ENCODE assay signal across 1 cellular context in genomic region chr15:78282324-78282723, GRCh38.
TF ChIP-seq lines count a peak whose summit lies in the region.

No MANE protein-coding gene starts in this region.

TF ChIP-seq in SK-N-SH treated with all-trans-retinoic acid at 6 μM for 48 hours, 23 proteins besides CTCF, POLR2A, EP300 and RAD21 (continued from another document):
- TF ChIP-seq CSRNP3 (CRISPR knock-in tag; IDR thresholded peaks at IDR 0.05) (no peak), OSR1 (CRISPR knock-in tag; IDR thresholded peaks at IDR 0.05) (no peak)
